In the genomic region with DNA sequence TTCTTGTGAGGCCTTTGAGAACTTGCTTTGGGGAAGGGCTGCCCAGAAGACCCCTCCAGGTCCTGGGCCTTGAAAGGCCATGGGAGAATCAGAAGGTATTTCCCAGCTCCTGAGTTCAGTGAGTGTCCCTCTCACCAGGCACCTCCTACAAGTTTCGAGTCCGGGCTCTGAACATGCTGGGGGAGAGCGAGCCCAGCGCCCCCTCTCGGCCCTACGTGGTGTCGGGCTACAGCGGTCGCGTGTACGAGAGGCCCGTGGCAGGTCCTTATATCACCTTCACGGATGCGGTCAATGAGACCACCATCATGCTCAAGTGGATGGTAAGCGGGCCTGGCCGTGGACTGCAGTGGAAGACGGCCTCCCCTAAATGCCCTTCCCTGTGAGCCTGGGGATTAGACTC, we compare ENCODE assay signal across 23 cellular contexts.
"Had no signal": no experiment of that assay in that cellular context is flagged by ENCODE, and none has a peak within 500 bp of the region (broad histone marks: within the 10 kb centered on the region; RNA-seq: fewer than 3 reads in every experiment).

No MANE protein-coding gene starts in this region.

- DNase-seq: activated B cell treated with CpG ODN at 0.5 μM for 24 hours; activated CD4-positive, alpha-beta memory T cell treated with anti-CD3 and anti-CD28 coated beads for 36 hours; activated CD4-positive, alpha-beta T cell treated with anti-CD3 and anti-CD28 coated beads for 4 hours; activated gamma-delta T cell; activated T-cell treated with anti-CD3 and anti-CD28 coated beads for 4 hours; anterior cingulate cortex; body of pancreas; foreskin fibroblast; kidney glomerular epithelial cell; left lung; naive thymus-derived CD8-positive, alpha-beta T cell; stimulated activated CD4-positive, alpha-beta T cell treated with anti-CD3 and anti-CD28 coated beads, Interleukin-12 subunit alpha, Interleukin-12 subunit beta, amount 100 ng/mL, for 4 hours; stimulated activated CD4-positive, alpha-beta T cell treated with anti-CD3 and anti-CD28 coated beads, Interleukin-4, amount 100 ng/mL, for 4 hours; stimulated activated naive CD8-positive, alpha-beta T cell treated with anti-CD3 and anti-CD28 coated beads, Interleukin-15, Interleukin-2, amounts not matched to agents 100 U/mL and 50 U/mL, for 24 hours; T1000 had no signal

- H3K4me1 ChIP-seq: psoas muscle had no signal

- H3K27ac Mint-ChIP-seq: activated B cell treated with CpG ODN at 0.5 μM for 24 hours; activated CD4-positive, alpha-beta memory T cell treated with anti-CD3 and anti-CD28 coated beads for 36 hours; activated naive CD4-positive, alpha-beta T cell treated with anti-CD3 and anti-CD28 coated beads, Interleukin-2, amount 50 U/mL, for 24 hours; activated T-helper 1 cell treated with anti-CD3 and anti-CD28 coated beads, Interleukin-12 subunit alpha, Interleukin-12 subunit beta, Interleukin-2, Interleukin-4 antibody, amounts not matched to agents 30 ng/mL and 10 ng/mL and 1 ng/mL, durations not matched to agents 14 hours and 24 hours and 36 hours; naive thymus-derived CD8-positive, alpha-beta T cell had no signal

- ATAC-seq: body of pancreas; left lung; naive thymus-derived CD8-positive, alpha-beta T cell; psoas muscle; stimulated activated naive CD8-positive, alpha-beta T cell treated with anti-CD3 and anti-CD28 coated beads, Interleukin-15, Interleukin-2, amounts not matched to agents 100 U/mL and 50 U/mL, for 24 hours had no signal

- H3K9me3 Mint-ChIP-seq: activated B cell treated with CpG ODN at 0.5 μM for 24 hours; activated CD4-positive, alpha-beta memory T cell treated with anti-CD3 and anti-CD28 coated beads for 36 hours; activated naive CD4-positive, alpha-beta T cell treated with anti-CD3 and anti-CD28 coated beads, Interleukin-2, amount 50 U/mL, for 24 hours; activated T-helper 1 cell treated with anti-CD3 and anti-CD28 coated beads, Interleukin-12 subunit alpha, Interleukin-12 subunit beta, Interleukin-2, Interleukin-4 antibody, amounts not matched to agents 30 ng/mL and 10 ng/mL and 1 ng/mL, durations not matched to agents 14 hours and 24 hours and 36 hours; naive thymus-derived CD8-positive, alpha-beta T cell had no signal

- H3K4me3 Mint-ChIP-seq: activated B cell treated with CpG ODN at 0.5 μM for 24 hours; activated CD4-positive, alpha-beta memory T cell treated with anti-CD3 and anti-CD28 coated beads for 36 hours; activated naive CD4-positive, alpha-beta T cell treated with anti-CD3 and anti-CD28 coated beads, Interleukin-2, amount 50 U/mL, for 24 hours; activated T-helper 1 cell treated with anti-CD3 and anti-CD28 coated beads, Interleukin-12 subunit alpha, Interleukin-12 subunit beta, Interleukin-2, Interleukin-4 antibody, amounts not matched to agents 30 ng/mL and 10 ng/mL and 1 ng/mL, durations not matched to agents 14 hours and 24 hours and 36 hours; naive thymus-derived CD8-positive, alpha-beta T cell had no signal

- H3K36me3 ChIP-seq: left lung, neutrophil, ovary, upper lobe of left lung had no signal

- H3K36me3 Mint-ChIP-seq: activated CD4-positive, alpha-beta memory T cell treated with anti-CD3 and anti-CD28 coated beads for 36 hours; activated naive CD4-positive, alpha-beta T cell treated with anti-CD3 and anti-CD28 coated beads, Interleukin-2, amount 50 U/mL, for 24 hours; naive thymus-derived CD8-positive, alpha-beta T cell had no signal

- H3K9me3 ChIP-seq: body of pancreas, left lung, neutrophil, ovary, psoas muscle, right atrium auricular region, upper lobe of left lung had no signal

- H3K4me3 ChIP-seq: body of pancreas, left lung, lung, ovary, psoas muscle, right atrium auricular region, upper lobe of left lung had no signal

- H3K27me3 ChIP-seq: body of pancreas, left lung, neutrophil, ovary, right atrium auricular region, upper lobe of left lung had no signal

- H3K27me3 Mint-ChIP-seq: activated B cell treated with CpG ODN at 0.5 μM for 24 hours; activated CD4-positive, alpha-beta memory T cell treated with anti-CD3 and anti-CD28 coated beads for 36 hours had no signal

- H3K27ac ChIP-seq: body of pancreas, left lung, neutrophil, ovary, psoas muscle, right atrium auricular region, upper lobe of left lung had no signal
